Comparison of ENCODE assay signal across 3 cellular contexts in the genomic region with DNA sequence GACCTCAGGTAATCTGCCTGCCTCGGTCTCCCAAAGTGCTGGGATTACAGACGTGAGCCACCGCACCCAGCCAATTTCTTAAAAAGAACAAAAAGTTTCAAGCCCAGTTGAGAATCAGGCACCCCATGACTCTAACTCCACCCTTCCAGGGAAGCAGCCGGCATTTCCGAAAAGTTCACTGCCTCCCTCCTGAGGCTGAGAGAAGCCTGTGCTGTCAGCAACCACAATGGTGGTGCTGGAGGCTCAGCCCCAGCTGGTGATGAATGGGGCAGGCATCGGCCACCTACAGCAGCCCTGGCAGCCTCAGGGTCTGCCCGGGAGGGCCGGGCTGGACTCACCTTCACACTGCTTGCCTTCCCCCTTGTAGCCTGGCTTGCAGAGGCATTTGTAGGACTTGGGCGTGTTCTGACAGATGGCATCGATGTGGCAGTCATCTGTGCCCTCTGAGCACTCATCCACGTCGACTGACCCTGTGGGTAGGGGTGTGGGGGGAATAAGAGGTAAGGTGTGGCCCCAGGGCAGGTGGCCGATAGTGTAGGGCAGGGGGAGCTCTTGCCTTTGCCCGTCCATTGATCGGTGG.
A peak's percentile ranks its signal among the peaks of the same experiment; 100 is the strongest.
TF ChIP-seq lines count a peak whose summit lies in the region.

No MANE protein-coding gene starts in this region.

TF ChIP-seq in GM23338, 12 proteins besides CTCF, POLR2A, EP300 and RAD21 (continues in another document):
- TF ChIP-seq, protein P1, sequence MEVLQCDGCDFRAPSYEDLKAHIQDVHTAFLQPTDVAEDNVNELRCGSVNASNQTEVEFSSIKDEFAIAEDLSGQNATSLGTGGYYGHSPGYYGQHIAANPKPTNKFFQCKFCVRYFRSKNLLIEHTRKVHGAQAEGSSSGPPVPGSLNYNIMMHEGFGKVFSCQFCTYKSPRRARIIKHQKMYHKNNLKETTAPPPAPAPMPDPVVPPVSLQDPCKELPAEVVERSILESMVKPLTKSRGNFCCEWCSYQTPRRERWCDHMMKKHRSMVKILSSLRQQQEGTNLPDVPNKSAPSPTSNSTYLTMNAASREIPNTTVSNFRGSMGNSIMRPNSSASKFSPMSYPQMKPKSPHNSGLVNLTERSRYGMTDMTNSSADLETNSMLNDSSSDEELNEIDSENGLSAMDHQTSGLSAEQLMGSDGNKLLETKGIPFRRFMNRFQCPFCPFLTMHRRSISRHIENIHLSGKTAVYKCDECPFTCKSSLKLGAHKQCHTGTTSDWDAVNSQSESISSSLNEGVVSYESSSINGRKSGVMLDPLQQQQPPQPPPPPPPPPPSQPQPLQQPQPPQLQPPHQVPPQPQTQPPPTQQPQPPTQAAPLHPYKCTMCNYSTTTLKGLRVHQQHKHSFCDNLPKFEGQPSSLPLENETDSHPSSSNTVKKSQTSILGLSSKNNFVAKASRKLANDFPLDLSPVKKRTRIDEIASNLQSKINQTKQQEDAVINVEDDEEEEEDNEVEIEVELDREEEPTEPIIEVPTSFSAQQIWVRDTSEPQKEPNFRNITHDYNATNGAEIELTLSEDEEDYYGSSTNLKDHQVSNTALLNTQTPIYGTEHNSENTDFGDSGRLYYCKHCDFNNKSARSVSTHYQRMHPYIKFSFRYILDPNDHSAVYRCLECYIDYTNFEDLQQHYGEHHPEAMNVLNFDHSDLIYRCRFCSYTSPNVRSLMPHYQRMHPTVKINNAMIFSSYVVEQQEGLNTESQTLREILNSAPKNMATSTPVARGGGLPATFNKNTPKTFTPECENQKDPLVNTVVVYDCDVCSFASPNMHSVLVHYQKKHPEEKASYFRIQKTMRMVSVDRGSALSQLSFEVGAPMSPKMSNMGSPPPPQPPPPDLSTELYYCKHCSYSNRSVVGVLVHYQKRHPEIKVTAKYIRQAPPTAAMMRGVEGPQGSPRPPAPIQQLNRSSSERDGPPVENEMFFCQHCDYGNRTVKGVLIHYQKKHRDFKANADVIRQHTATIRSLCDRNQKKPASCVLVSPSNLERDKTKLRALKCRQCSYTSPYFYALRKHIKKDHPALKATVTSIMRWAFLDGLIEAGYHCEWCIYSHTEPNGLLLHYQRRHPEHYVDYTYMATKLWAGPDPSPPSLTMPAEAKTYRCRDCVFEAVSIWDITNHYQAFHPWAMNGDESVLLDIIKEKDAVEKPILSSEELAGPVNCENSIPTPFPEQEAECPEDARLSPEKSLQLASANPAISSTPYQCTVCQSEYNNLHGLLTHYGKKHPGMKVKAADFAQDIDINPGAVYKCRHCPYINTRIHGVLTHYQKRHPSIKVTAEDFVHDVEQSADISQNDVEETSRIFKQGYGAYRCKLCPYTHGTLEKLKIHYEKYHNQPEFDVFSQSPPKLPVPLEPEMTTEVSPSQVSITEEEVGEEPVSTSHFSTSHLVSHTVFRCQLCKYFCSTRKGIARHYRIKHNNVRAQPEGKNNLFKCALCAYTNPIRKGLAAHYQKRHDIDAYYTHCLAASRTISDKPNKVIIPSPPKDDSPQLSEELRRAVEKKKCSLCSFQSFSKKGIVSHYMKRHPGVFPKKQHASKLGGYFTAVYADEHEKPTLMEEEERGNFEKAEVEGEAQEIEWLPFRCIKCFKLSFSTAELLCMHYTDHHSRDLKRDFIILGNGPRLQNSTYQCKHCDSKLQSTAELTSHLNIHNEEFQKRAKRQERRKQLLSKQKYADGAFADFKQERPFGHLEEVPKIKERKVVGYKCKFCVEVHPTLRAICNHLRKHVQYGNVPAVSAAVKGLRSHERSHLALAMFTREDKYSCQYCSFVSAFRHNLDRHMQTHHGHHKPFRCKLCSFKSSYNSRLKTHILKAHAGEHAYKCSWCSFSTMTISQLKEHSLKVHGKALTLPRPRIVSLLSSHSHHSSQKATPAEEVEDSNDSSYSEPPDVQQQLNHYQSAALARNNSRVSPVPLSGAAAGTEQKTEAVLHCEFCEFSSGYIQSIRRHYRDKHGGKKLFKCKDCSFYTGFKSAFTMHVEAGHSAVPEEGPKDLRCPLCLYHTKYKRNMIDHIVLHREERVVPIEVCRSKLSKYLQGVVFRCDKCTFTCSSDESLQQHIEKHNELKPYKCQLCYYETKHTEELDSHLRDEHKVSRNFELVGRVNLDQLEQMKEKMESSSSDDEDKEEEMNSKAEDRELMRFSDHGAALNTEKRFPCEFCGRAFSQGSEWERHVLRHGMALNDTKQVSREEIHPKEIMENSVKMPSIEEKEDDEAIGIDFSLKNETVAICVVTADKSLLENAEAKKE (CRISPR knock-in tag; IDR thresholded peaks at IDR 0.05), result no peak
- no peak for TF ChIP-seq STAT1 (IDR thresholded peaks at IDR 0.05; ENCODE audit: unreplicated experiment)
- no peak for TF ChIP-seq POLR2AphosphoS5 (IDR thresholded peaks at IDR 0.05; ENCODE audit: low read depth)

TF ChIP-seq in HEK293, 187 proteins besides CTCF, POLR2A, EP300 and RAD21:
- TF ChIP-seq, protein P2, sequence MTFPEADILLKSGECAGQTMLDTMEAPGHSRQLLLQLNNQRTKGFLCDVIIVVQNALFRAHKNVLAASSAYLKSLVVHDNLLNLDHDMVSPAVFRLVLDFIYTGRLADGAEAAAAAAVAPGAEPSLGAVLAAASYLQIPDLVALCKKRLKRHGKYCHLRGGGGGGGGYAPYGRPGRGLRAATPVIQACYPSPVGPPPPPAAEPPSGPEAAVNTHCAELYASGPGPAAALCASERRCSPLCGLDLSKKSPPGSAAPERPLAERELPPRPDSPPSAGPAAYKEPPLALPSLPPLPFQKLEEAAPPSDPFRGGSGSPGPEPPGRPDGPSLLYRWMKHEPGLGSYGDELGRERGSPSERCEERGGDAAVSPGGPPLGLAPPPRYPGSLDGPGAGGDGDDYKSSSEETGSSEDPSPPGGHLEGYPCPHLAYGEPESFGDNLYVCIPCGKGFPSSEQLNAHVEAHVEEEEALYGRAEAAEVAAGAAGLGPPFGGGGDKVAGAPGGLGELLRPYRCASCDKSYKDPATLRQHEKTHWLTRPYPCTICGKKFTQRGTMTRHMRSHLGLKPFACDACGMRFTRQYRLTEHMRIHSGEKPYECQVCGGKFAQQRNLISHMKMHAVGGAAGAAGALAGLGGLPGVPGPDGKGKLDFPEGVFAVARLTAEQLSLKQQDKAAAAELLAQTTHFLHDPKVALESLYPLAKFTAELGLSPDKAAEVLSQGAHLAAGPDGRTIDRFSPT (tag by site-specific recombination; IDR thresholded peaks at IDR 0.05), result 0 out of 2 replicates have a peak, but pooled peaks have one; percentile 25
- TF ChIP-seq ZNF366 (tag by site-specific recombination; conservative IDR thresholded peaks at IDR 0.05), result no peak

TF ChIP-seq in H1, 55 proteins besides CTCF, POLR2A, EP300 and RAD21:
- TF ChIP-seq KDM5A (IDR thresholded peaks at IDR 0.05; ENCODE audit: low read length) (no peak), HDAC6 (IDR thresholded peaks at IDR 0.05; ENCODE audit: low read depth, low read length) (no peak), KDM1A (IDR thresholded peaks at IDR 0.05; ENCODE audit: borderline replicate concordance, low read length) (no peak), SIN3A (conservative IDR thresholded peaks at IDR 0.05 in 1 of 2, IDR thresholded peaks at IDR 0.05 in 1 of 2; ENCODE audit: low read depth in 1 of 2, low read length in 2 of 2) (no peak), YY1 (IDR thresholded peaks at IDR 0.05; ENCODE audit: low read depth, low read length) (no peak), TBP (IDR thresholded peaks at IDR 0.05; ENCODE audit: low read depth, low read length) (no peak), TCF12 (IDR thresholded peaks at IDR 0.05; ENCODE audit: low read depth, low read length) (no peak), SUZ12 (IDR thresholded peaks at IDR 0.05; ENCODE audit: low read length) (no peak), CEBPB (IDR thresholded peaks at IDR 0.05; ENCODE audit: low read depth, low read length) (no peak), SP4 (IDR thresholded peaks at IDR 0.05; ENCODE audit: low read length) (no peak), CHD1 (IDR thresholded peaks at IDR 0.05; ENCODE audit: low read depth, low read length) (no peak), RBBP5 (IDR thresholded peaks at IDR 0.05; ENCODE audit: borderline replicate concordance, low read depth, low read length) (no peak), EGR1 (IDR thresholded peaks at IDR 0.05; ENCODE audit: borderline replicate concordance, low read depth, low read length) (no peak), SRF (IDR thresholded peaks at IDR 0.05; ENCODE audit: low read depth, low read length) (no peak)
TF ChIP-seq in H1: peak in this region for 0.
